ENCODE assay signal across 8 cellular contexts in the genomic region with DNA sequence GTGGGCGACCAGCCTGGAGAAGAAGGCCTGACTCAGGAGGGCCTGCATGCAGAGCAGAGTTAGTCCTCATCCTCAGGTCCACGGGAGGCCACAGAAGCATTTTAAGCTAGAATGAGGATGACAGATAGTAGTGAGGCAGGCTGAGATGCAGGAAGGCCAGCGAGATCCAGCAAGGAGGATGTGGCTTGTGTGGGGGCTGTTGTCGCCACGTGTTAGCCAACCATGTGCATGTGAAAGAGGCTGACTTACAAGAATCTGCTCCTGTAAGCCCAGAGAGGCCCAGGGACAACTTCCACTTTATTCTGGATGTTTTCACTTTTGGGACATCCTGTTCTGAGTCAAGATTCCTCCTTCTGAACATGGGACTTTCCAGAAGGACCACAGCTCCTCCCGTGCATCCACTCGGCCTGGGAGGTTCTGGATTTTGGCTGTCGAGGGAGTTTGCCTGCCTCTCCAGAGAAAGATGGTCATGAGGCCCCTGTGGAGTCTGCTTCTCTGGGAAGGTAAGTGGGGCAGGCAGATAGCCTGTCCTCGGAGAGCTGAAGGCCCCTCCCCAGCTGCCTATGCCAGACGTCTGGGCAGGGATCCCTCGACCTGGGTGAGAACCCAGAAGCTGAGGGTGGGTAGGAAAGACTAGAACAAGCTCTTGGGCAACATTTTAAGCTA. TPM values are rescaled to one million over a fixed set of nuclear protein-coding genes. Genes with fewer than 3 reads are reported as not detected.
DNase-seq lines count a peak whose midpoint lies in the region; ATAC-seq lines count a peak whose summit lies in the region.

Gene SLAMF8, plus strand, starts transcription at position 438 of the 666 bp plus-strand sequence. Its CDS starts 26 bp downstream, at position 464.

- no peak within 1 kb of the TSS for H3K9ac ChIP-seq in duodenal mucosa (ENCODE audit: low read depth in 1 of 2, low read length in 2 of 2)

- H3K27me3 ChIP-seq in duodenal mucosa (ENCODE audit: control insufficient read depth in 1 of 2, insufficient read depth in 2 of 2, low read length in 2 of 2): no peaks in the 10 kb centered on the region

- DNase-seq in T-helper 17 cell (no peak), dermis blood vessel endothelial cell (no peak)
- DNase-seq in stimulated activated CD4-positive, alpha-beta T cell treated with anti-CD3 and anti-CD28 coated beads, Interleukin-1b, Interleukin-23, amount 100 ng/mL, for 48 hours: peak; percentile 57

- peaks cover 9% of the 10 kb centered on the region for H3K27me3 Mint-ChIP-seq in T-helper 17 cell

- peak within 1 kb of the TSS; percentile 65 for H3K27ac Mint-ChIP-seq in T-helper 17 cell

- no peaks in the 10 kb centered on the region for H3K36me3 ChIP-seq in duodenal mucosa (ENCODE audit: control insufficient read depth in 1 of 2, insufficient read depth in 2 of 2, low read length in 2 of 2)

- H3K36me3 Mint-ChIP-seq in T-helper 17 cell (ENCODE audit: low read depth): no peaks in the 10 kb centered on the region

- peak within 1 kb of the TSS; percentile 41 to 47 for H3K4me3 ChIP-seq in duodenal mucosa (ENCODE audit: low read depth in 1 of 2, low read length in 2 of 2)

- H3K4me1 ChIP-seq in duodenal mucosa (ENCODE audit: control insufficient read depth in 1 of 2, insufficient read depth in 2 of 2, low read length in 2 of 2): peaks cover 13 to 14% of the 10 kb centered on the region in 2 donors

- ATAC-seq in GM18909 (IDR thresholded peaks at IDR 0.05; ENCODE audit: poor library complexity, unreplicated experiment) (peak; percentile 55), T-helper 17 cell (peak; percentile 70), HG03135 (IDR thresholded peaks at IDR 0.05; ENCODE audit: unreplicated experiment) (no peak), HG03521 (IDR thresholded peaks at IDR 0.05; ENCODE audit: unreplicated experiment) (no peak), GM21576 (IDR thresholded peaks at IDR 0.05; ENCODE audit: unreplicated experiment) (no peak)

- peaks cover 46% of the 10 kb centered on the region for H3K4me1 Mint-ChIP-seq in T-helper 17 cell

- no peaks in the 10 kb centered on the region for H3K9me3 ChIP-seq in T-helper 17 cell (ENCODE audit: control insufficient read depth, low read length, poor library complexity, severe bottlenecking)
- H3K9me3 ChIP-seq in duodenal mucosa (ENCODE audit: control insufficient read depth in 1 of 2, low read length in 2 of 2): no peaks in the 10 kb centered on the region

- no peak within 1 kb of the TSS for H3K27ac ChIP-seq in duodenal mucosa (ENCODE audit: low read depth, low read length)

- peak within 1 kb of the TSS; percentile 57 for H3K4me3 Mint-ChIP-seq in T-helper 17 cell

RNA-seq across cellular contexts. Expression of gene SLAMF8, which starts in this region (rescaled TPM):
- total RNA-seq in T-helper 17 cell (under 1 TPM in 1 of 2 donors, not detected in 1; 0.44 TPM), dermis blood vessel endothelial cell (not detected in 2 replicates)

Comparison
In these comparisons a context has a peak if more than half of its experiments do, and no peak if none do; other contexts are left out.
1. Peak in ATAC-seq in T-helper 17 cell; RNA of the gene not detected or under 1 TPM.